12 cellular contexts compared by ENCODE assay signal in genomic region chr3:40765884-40766283, GRCh38.
DNase-seq lines count a peak whose midpoint lies in the region; ATAC-seq and TF ChIP-seq lines count a peak whose summit lies in the region.
"Had no signal": no experiment of that assay in that cellular context is flagged by ENCODE, and none has a peak within 500 bp of the region (broad histone marks: within the 10 kb centered on the region; RNA-seq: fewer than 3 reads in every experiment).

No MANE protein-coding gene starts in this region.

- H3K56ac ChIP-seq in H9 (ENCODE audit: insufficient read length, low read depth, low read length): no peak overlapping the region

- H4K8ac ChIP-seq in H9 (replicated peaks; ENCODE audit: insufficient read length, low read depth, low read length): no peak overlapping the region

- H3K4me1 Mint-ChIP-seq in H9: no peaks in the 10 kb centered on the region

- H2BK5ac ChIP-seq in H9 (ENCODE audit: insufficient read length, low read length): no peak overlapping the region

- H4K5ac ChIP-seq in H9 (ENCODE audit: insufficient read length, low read depth, low read length): no peak overlapping the region

- H4K20me1 ChIP-seq in H9 (ENCODE audit: control insufficient read depth, insufficient read depth, insufficient read length): no peaks in the 10 kb centered on the region

- H3K27ac Mint-ChIP-seq in H9: no peak overlapping the region
- H3K27ac Mint-ChIP-seq: activated B cell treated with CpG ODN at 0.5 μM for 24 hours had no signal

- DNase-seq in myocyte (ENCODE audit: low read depth) (peak; percentile 96), H9 (no peak), HPDE6-E6E7 (ENCODE audit: extremely low spot score) (no peak), HuH-7.5 (ENCODE audit: low spot score) (no peak), HCEC 1CT (no peak)
- DNase-seq: activated B cell treated with CpG ODN at 0.5 μM for 24 hours, mesendoderm, NCI-H2171 treated with DMSO at 0.1 percent for 48 hours had no signal

- H3K4me2 ChIP-seq in H9 (ENCODE audit: insufficient read depth, insufficient read length, low read length): no peak overlapping the region

- H2AK5ac ChIP-seq in H9 (ENCODE audit: insufficient read length, low read length): no peak overlapping the region

- no peaks in the 10 kb centered on the region for H3K79me2 ChIP-seq in H9 (ENCODE audit: insufficient read depth, low read length)

- H3K9me3 ChIP-seq in H9 (ENCODE audit: control insufficient read depth, low read depth, low read length): no peaks in the 10 kb centered on the region

- H2AFZ ChIP-seq in H9 (ENCODE audit: low read length): no peak overlapping the region

- H3K9ac ChIP-seq in H9 (ENCODE audit: extremely low read depth, insufficient read length, low read length): no peak overlapping the region

- H3K27ac ChIP-seq in H9 (ENCODE audit: insufficient read length, low read depth, low read length): no peak overlapping the region

- H2BK20ac ChIP-seq in H9 (ENCODE audit: low read depth, low read length, poor library complexity, severe bottlenecking): no peak overlapping the region

- H3K79me1 ChIP-seq in H9 (ENCODE audit: insufficient read depth, low read depth, low read length, poor library complexity, severe bottlenecking): no peaks in the 10 kb centered on the region

- no peak overlapping the region for H3K14ac ChIP-seq in H9 (ENCODE audit: insufficient read depth, low read length)

- H4K91ac ChIP-seq in H9 (ENCODE audit: insufficient read length, low read depth, low read length): no peak overlapping the region

- H2BK12ac ChIP-seq in H9 (ENCODE audit: insufficient read length, low read depth, low read length): no peak overlapping the region

- no peak overlapping the region for H3K23ac ChIP-seq in H9 (ENCODE audit: insufficient read length, low read depth, low read length)

- H3K36me3 Mint-ChIP-seq in H9 (ENCODE audit: insufficient read depth in 1 of 3, low read depth in 3 of 3): peaks cover 0 to 4% (median 0%) of the 10 kb centered on the region in 3 experiments; a peak in 2 of 7 replicates

- H3K4me3 Mint-ChIP-seq in H9: no peak overlapping the region
- H3K4me3 Mint-ChIP-seq: activated B cell treated with CpG ODN at 0.5 μM for 24 hours had no signal

- H3T11ph ChIP-seq in H9 (ENCODE audit: low read length): no peak overlapping the region

- H3K27me3 ChIP-seq in H9 (ENCODE audit: insufficient read depth, low read length): no peaks in the 10 kb centered on the region

- H2BK15ac ChIP-seq in H9 (ENCODE audit: low read depth, low read length): no peak overlapping the region

- no CpG with 5 or more reads among the region's 3 CpGs for WGBS in H9 (ENCODE audit: extremely low coverage, insufficient read length, low lambda C conversion rate)

- H3K18ac ChIP-seq in H9 (ENCODE audit: insufficient read length, low read depth, low read length): no peak overlapping the region

- H2BK120ac ChIP-seq in H9 (ENCODE audit: low read depth, low read length, poor library complexity, severe bottlenecking): no peak overlapping the region

- H3K23me2 ChIP-seq in H9 (ENCODE audit: insufficient read length, low read depth, low read length, poor library complexity, severe bottlenecking): no peaks in the 10 kb centered on the region

- TF ChIP-seq CTCF in H9 (conservative IDR thresholded peaks at IDR 0.05): no peak

- ATAC-seq in GM18867 (IDR thresholded peaks at IDR 0.05; ENCODE audit: unreplicated experiment): peak; percentile 53
- ATAC-seq in HG02610 (IDR thresholded peaks at IDR 0.05; ENCODE audit: unreplicated experiment): peak; percentile 85
- ATAC-seq in HG03565 (IDR thresholded peaks at IDR 0.05; ENCODE audit: unreplicated experiment): peak; percentile 70
- ATAC-seq: HCT116 had no signal

- peaks cover 2% of the 10 kb centered on the region; the same call in 1 of the 2 replicates for H3K27me3 Mint-ChIP-seq in H9 (ENCODE audit: low read depth)
- H3K27me3 Mint-ChIP-seq: activated B cell treated with CpG ODN at 0.5 μM for 24 hours had no signal

- H3K4ac ChIP-seq in H9 (ENCODE audit: low read depth, low read length): no peak overlapping the region

- no peaks in the 10 kb centered on the region for H3K4me1 ChIP-seq in H9 (ENCODE audit: insufficient read depth, low read length)

- H3K9me3 Mint-ChIP-seq in H9: peaks cover 8 to 13% of the 10 kb centered on the region in 2 experiments; a peak in 3 of 5 replicates
